ENCODE assay signal across 12 cellular contexts in the genomic region with DNA sequence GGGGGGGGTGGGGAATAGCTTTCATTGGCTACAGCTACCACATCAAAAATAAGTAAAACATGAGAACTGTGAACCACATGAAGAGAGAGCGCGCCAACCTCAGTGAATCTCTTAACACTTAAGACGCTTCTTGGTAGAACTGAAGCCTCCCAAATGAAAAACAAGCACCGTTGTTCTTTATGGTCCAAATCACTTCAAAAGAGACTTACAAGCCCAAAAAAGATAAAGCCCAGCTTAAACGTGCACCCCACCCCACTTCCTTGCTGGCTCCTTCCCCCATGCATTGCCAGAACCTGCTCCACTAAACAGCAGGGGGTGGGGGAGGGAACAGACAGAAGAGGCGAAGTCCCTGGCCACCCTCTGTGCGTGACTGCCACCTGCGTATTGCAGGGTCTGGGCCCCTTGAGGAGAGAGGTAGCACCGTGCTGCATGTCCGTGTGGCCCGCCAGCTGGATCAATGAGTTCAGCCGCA.
DNase-seq lines count a peak whose midpoint lies in the region; ATAC-seq and TF ChIP-seq lines count a peak whose summit lies in the region.
"Had no signal": no experiment of that assay in that cellular context is flagged by ENCODE, and none has a peak within 500 bp of the region (broad histone marks: within the 10 kb centered on the region; RNA-seq: fewer than 3 reads in every experiment).

No MANE protein-coding gene starts in this region.

- H3K79me2 ChIP-seq in mesendoderm (ENCODE audit: control insufficient read depth, insufficient read depth, low read length): no peaks in the 10 kb centered on the region

- H3K4me3 ChIP-seq in mesendoderm (ENCODE audit: low read length): no peak overlapping the region
- no peak overlapping the region for H3K4me3 ChIP-seq in right atrium auricular region

- no peak overlapping the region for H3K4ac ChIP-seq in mesendoderm (ENCODE audit: low read depth, low read length)

- ATAC-seq in activated T-cell treated with anti-CD3 and anti-CD28 coated beads, Interleukin-2, amount 50 U/mL, for 72 hours (replicated peaks in 1 of 2): peak; percentile 65 to 80
- no peak for ATAC-seq in GM18505 (IDR thresholded peaks at IDR 0.05; ENCODE audit: unreplicated experiment)
- ATAC-seq in HG02870 (IDR thresholded peaks at IDR 0.05; ENCODE audit: unreplicated experiment): no peak
- no peak for ATAC-seq in HG03025 (IDR thresholded peaks at IDR 0.05; ENCODE audit: low FRiP score, unreplicated experiment)
- ATAC-seq: Panc1 had no signal

- no peak overlapping the region for H2AK5ac ChIP-seq in mesendoderm (ENCODE audit: low read length)

- H3K9ac ChIP-seq in mesendoderm (ENCODE audit: low read length): no peak overlapping the region

- no peak overlapping the region for H2BK15ac ChIP-seq in mesendoderm (replicated peaks; ENCODE audit: low read depth)

- H4K8ac ChIP-seq in mesendoderm (ENCODE audit: low read depth, low read length): no peak overlapping the region

- H3K36me3 ChIP-seq in mesendoderm (ENCODE audit: control insufficient read depth, insufficient read depth, low read length) (no peaks in the 10 kb centered on the region), right atrium auricular region (no peaks in the 10 kb centered on the region)

- peak overlapping the region; percentile 11 for H2BK5ac ChIP-seq in mesendoderm (ENCODE audit: low read length)

- H3K4me2 ChIP-seq in mesendoderm (ENCODE audit: low read length): no peak overlapping the region

- H3K9me3 ChIP-seq in right atrium auricular region: no peaks in the 10 kb centered on the region

- H3K79me1 ChIP-seq in mesendoderm (ENCODE audit: low read length): no peaks in the 10 kb centered on the region

- H3K36me3 Mint-ChIP-seq in activated T-cell treated with anti-CD3 and anti-CD28 coated beads, Interleukin-2, amount 50 U/mL, for 72 hours (ENCODE audit: insufficient read depth in 2 of 2): peaks cover 0 to 6% of the 10 kb centered on the region in 2 donors

- H2BK120ac ChIP-seq in mesendoderm (ENCODE audit: low read depth, low read length): no peak overlapping the region

- WGBS in mesendoderm (ENCODE audit: extremely low coverage, insufficient coverage, low lambda C conversion rate): no CpG with 5 or more reads among the region's 12 CpGs

- peak overlapping the region; percentile 83 to 88 for H3K4me3 Mint-ChIP-seq in activated T-cell treated with anti-CD3 and anti-CD28 coated beads, Interleukin-2, amount 50 U/mL, for 72 hours

- no peak overlapping the region for H3K56ac ChIP-seq in mesendoderm (ENCODE audit: low read length)

- no peaks in the 10 kb centered on the region for H3K27me3 ChIP-seq in mesendoderm (ENCODE audit: insufficient read depth, low read length, poor library complexity)
- no peaks in the 10 kb centered on the region for H3K27me3 ChIP-seq in right atrium auricular region

- no peaks in the 10 kb centered on the region for H3K9me3 Mint-ChIP-seq in activated T-cell treated with anti-CD3 and anti-CD28 coated beads, Interleukin-2, amount 50 U/mL, for 72 hours

- H3K27ac ChIP-seq in mesendoderm (ENCODE audit: low read depth, low read length) (no peak overlapping the region), substantia nigra (ENCODE audit: low read depth, low read length, poor library complexity, severe bottlenecking) (peak overlapping the region; percentile 99), right atrium auricular region (no peak overlapping the region)

- H3K4me1 ChIP-seq in mesendoderm (ENCODE audit: control insufficient read depth, low read depth, low read length): peaks cover 3% of the 10 kb centered on the region
- peaks cover 0 to 29% of the 10 kb centered on the region in 2 donors for H3K4me1 ChIP-seq in right atrium auricular region

- H4K5ac ChIP-seq in mesendoderm (ENCODE audit: low read length): no peak overlapping the region

- no peak overlapping the region for H3K18ac ChIP-seq in mesendoderm (ENCODE audit: low read length)

- peak overlapping the region; percentile 44 for H3K27ac Mint-ChIP-seq in activated T-cell treated with anti-CD3 and anti-CD28 coated beads, Interleukin-2, amount 50 U/mL, for 72 hours

- peaks cover 94% of the 10 kb centered on the region for H3K4me1 Mint-ChIP-seq in activated T-cell treated with anti-CD3 and anti-CD28 coated beads, Interleukin-2, amount 50 U/mL, for 72 hours (ENCODE audit: low read depth)

- H3K23ac ChIP-seq in mesendoderm (ENCODE audit: low read length): no peak overlapping the region

- no peaks in the 10 kb centered on the region for H3K27me3 Mint-ChIP-seq in activated T-cell treated with anti-CD3 and anti-CD28 coated beads, Interleukin-2, amount 50 U/mL, for 72 hours (ENCODE audit: low read depth)

- no peak for TF ChIP-seq CTCF in right atrium auricular region (IDR thresholded peaks at IDR 0.05)

- TF ChIP-seq POLR2A in GM18505 (IDR thresholded peaks at IDR 0.05; ENCODE audit: borderline replicate concordance, extremely low read depth, insufficient read depth, insufficient read length): no peak

- DNase-seq in T-helper 2 cell (peak in 3 of 5 experiments; percentile 66 to 89 (median 79)), mesendoderm (peak; percentile 67), substantia nigra (lab: John Stamatoyannopoulos, UW) (no peak), right atrium auricular region (ENCODE audit: low spot score) (no peak)
- peak; percentile 54 to 76 for DNase-seq in activated T-cell treated with anti-CD3 and anti-CD28 coated beads, Interleukin-2, amount 50 U/mL, for 72 hours
- DNase-seq: DMS 273 treated with DMSO at 0.1 percent for 48 hours, hypothalamus, NCI-H1092 treated with DMSO at 0.1 percent for 48 hours had no signal

Comparison
In these comparisons a context has a peak if more than half of its experiments do, and no peak if none do; other contexts are left out.
1. DNase-seq: peak in T-helper 2 cell (3 of 5), activated T-cell treated with anti-CD3 and anti-CD28 coated beads, Interleukin-2, amount 50 U/mL, for 72 hours (2 of 2) and mesendoderm (single experiment); none in substantia nigra (0 of 49) and right atrium auricular region (single experiment).
2. ATAC-seq: peak in activated T-cell treated with anti-CD3 and anti-CD28 coated beads, Interleukin-2, amount 50 U/mL, for 72 hours (2 of 2); none in GM18505 (single experiment), HG02870 (single experiment) and HG03025 (single experiment).